ENCODE assay signal across 11 cellular contexts in genomic region chr1:8745749-8746390, GRCh38.
"Had no signal": no experiment of that assay in that cellular context is flagged by ENCODE, and none has a peak within 500 bp of the region (broad histone marks: within the 10 kb centered on the region; RNA-seq: fewer than 3 reads in every experiment).

No MANE protein-coding gene starts in this region.

- H3K36me3 ChIP-seq: brain microvascular endothelial cell, suprapubic skin had no signal

- H3K9ac ChIP-seq: parathyroid adenoma had no signal

- H2AFZ ChIP-seq: parathyroid adenoma had no signal

- H3K4me3 ChIP-seq: suprapubic skin had no signal

- H3K27ac ChIP-seq: brain microvascular endothelial cell, parathyroid adenoma, suprapubic skin had no signal

- H3K4me1 ChIP-seq: parathyroid adenoma, suprapubic skin had no signal

- DNase-seq: activated B cell treated with CpG ODN at 0.5 μM for 24 hours; activated CD4-positive, alpha-beta T cell treated with anti-CD3 and anti-CD28 coated beads, Interleukin-2, amount 50 U/mL, for 1 hour; activated effector memory CD4-positive, alpha-beta T cell treated with Interleukin-2 at 50 U/mL for 16 hours; amniotic stem cell; brain microvascular endothelial cell; effector memory CD4-positive, alpha-beta T cell; stimulated activated CD4-positive, alpha-beta T cell treated with anti-CD3 and anti-CD28 coated beads, Interleukin-2, amount 100 ng/mL, for 48 hours; stimulated activated naive CD8-positive, alpha-beta T cell treated with anti-CD3 and anti-CD28 coated beads, Interleukin-15, Interleukin-2, amounts not matched to agents 100 U/mL and 50 U/mL, for 24 hours had no signal

- FAIRE-seq: frontal cortex had no signal

- H3K27me3 ChIP-seq: brain microvascular endothelial cell, suprapubic skin had no signal

- H3K9me3 ChIP-seq: suprapubic skin had no signal
